13 cellular contexts compared by ENCODE assay signal in genomic region chr10:107165007-107165406, GRCh38. TPM values are rescaled to one million over a fixed set of nuclear protein-coding genes. Genes with fewer than 3 reads are reported as not detected.
DNase-seq lines count a peak whose midpoint lies in the region; TF ChIP-seq lines count a peak whose summit lies in the region.
"Had no signal": no experiment of that assay in that cellular context is flagged by ENCODE, and none has a peak within 500 bp of the region (broad histone marks: within the 10 kb centered on the region; RNA-seq: fewer than 3 reads in every experiment).

No MANE protein-coding gene starts in this region.

- H3K4ac ChIP-seq in mesendoderm (ENCODE audit: low read depth, low read length): no peak overlapping the region

- H3K27ac ChIP-seq in HUES6 (ENCODE audit: low read depth, low read length) (no peak overlapping the region), mesendoderm (ENCODE audit: low read depth, low read length) (no peak overlapping the region), stomach smooth muscle (ENCODE audit: low read length) (no peak overlapping the region)
- no peak overlapping the region for H3K27ac ChIP-seq in CD8-positive, alpha-beta memory T cell (ENCODE audit: low read depth, low read length)

- CTCF ChIA-PET in CD8-positive, alpha-beta memory T cell (lab: Charles Lee): no interaction called here

- H2BK5ac ChIP-seq in mesendoderm (ENCODE audit: low read length): no peak overlapping the region

- H3K27me3 ChIP-seq in HUES6 (ENCODE audit: control insufficient read depth, insufficient read depth, low read length): peaks cover 73% of the 10 kb centered on the region
- peaks cover 5% of the 10 kb centered on the region for H3K27me3 ChIP-seq in mesendoderm (ENCODE audit: insufficient read depth, low read length, poor library complexity)
- peaks cover 21 to 35% of the 10 kb centered on the region in 2 donors for H3K27me3 ChIP-seq in stomach smooth muscle (ENCODE audit: control insufficient read depth in 1 of 2, insufficient read depth in 2 of 2, low read length in 2 of 2)
- no peaks in the 10 kb centered on the region for H3K27me3 ChIP-seq in CD8-positive, alpha-beta memory T cell (ENCODE audit: insufficient read depth, low read length, poor library complexity, severe bottlenecking)

- H2AK5ac ChIP-seq in mesendoderm (ENCODE audit: low read length): no peak overlapping the region

- peaks cover 10% of the 10 kb centered on the region for H3K4me1 Mint-ChIP-seq in chondrocyte (ENCODE audit: low read depth)
- H3K4me1 Mint-ChIP-seq in CD8-positive, alpha-beta memory T cell: no peaks in the 10 kb centered on the region
- H3K4me1 Mint-ChIP-seq: activated CD4-positive, alpha-beta T cell treated with anti-CD3 and anti-CD28 coated beads for 36 hours had no signal

- peaks cover 52% of the 10 kb centered on the region for H3K27me3 Mint-ChIP-seq in chondrocyte (ENCODE audit: low read depth)
- peaks cover 0 to 6% of the 10 kb centered on the region in 2 donors for H3K27me3 Mint-ChIP-seq in CD8-positive, alpha-beta memory T cell

- peaks cover 2% of the 10 kb centered on the region for H3K36me3 Mint-ChIP-seq in chondrocyte (ENCODE audit: low read depth)
- H3K36me3 Mint-ChIP-seq in CD8-positive, alpha-beta memory T cell: peaks cover 0 to 4% (median 0%) of the 10 kb centered on the region in 3 donors

- H3K79me1 ChIP-seq in mesendoderm (ENCODE audit: low read length): no peaks in the 10 kb centered on the region

- no peaks in the 10 kb centered on the region for H3K9me3 ChIP-seq in HUES6 (ENCODE audit: control insufficient read depth, insufficient read depth, low read depth, low read length)
- H3K9me3 ChIP-seq in stomach smooth muscle (ENCODE audit: control insufficient read depth in 2 of 2, low read length in 2 of 2): no peaks in the 10 kb centered on the region
- no peaks in the 10 kb centered on the region for H3K9me3 ChIP-seq in CD8-positive, alpha-beta memory T cell (ENCODE audit: low read length)
- H3K9me3 ChIP-seq: Caco-2 had no signal

- WGBS in mesendoderm (ENCODE audit: extremely low coverage, insufficient coverage, low lambda C conversion rate): no CpG with 5 or more reads among the region's 11 CpGs

- H3K4me1 ChIP-seq in HUES6 (ENCODE audit: control insufficient read depth, insufficient read depth, low read length) (peaks cover 5% of the 10 kb centered on the region; the same call in 1 of the 2 replicates), mesendoderm (ENCODE audit: control insufficient read depth, low read depth, low read length) (no peaks in the 10 kb centered on the region), stomach smooth muscle (ENCODE audit: control insufficient read depth, insufficient read depth, low read length) (peaks cover 9% of the 10 kb centered on the region)
- H3K4me1 ChIP-seq in CD8-positive, alpha-beta memory T cell (ENCODE audit: insufficient read depth, low read length): no peaks in the 10 kb centered on the region
- H3K4me1 ChIP-seq: Caco-2 had no signal

- H3K18ac ChIP-seq in mesendoderm (ENCODE audit: low read length): peak overlapping the region; percentile 21

- H3K4me2 ChIP-seq in mesendoderm (ENCODE audit: low read length): peak overlapping the region; percentile 53

- no peak for TF ChIP-seq CTCF in chondrocyte (IDR thresholded peaks at IDR 0.05)

- H3K23ac ChIP-seq in mesendoderm (ENCODE audit: low read length): no peak overlapping the region

- no peak overlapping the region for H4K5ac ChIP-seq in mesendoderm (ENCODE audit: low read length)

- H3K36me3 ChIP-seq in HUES6 (ENCODE audit: control insufficient read depth, insufficient read depth, low read length) (no peaks in the 10 kb centered on the region), mesendoderm (ENCODE audit: control insufficient read depth, insufficient read depth, low read length) (no peaks in the 10 kb centered on the region), stomach smooth muscle (ENCODE audit: control insufficient read depth in 2 of 2, insufficient read depth in 2 of 2, low read length in 2 of 2) (no peaks in the 10 kb centered on the region)
- H3K36me3 ChIP-seq in CD8-positive, alpha-beta memory T cell (ENCODE audit: insufficient read depth, low read length): no peaks in the 10 kb centered on the region

- DNase-seq in chondrocyte (ENCODE audit: low spot score) (no peak), mesendoderm (peak; percentile 50), DMS 273 treated with DMSO at 0.1 percent for 48 hours (lab: John Stamatoyannopoulos, UW) (no peak), NCI-H2227 (lab: John Stamatoyannopoulos, UW; ENCODE audit: unreplicated experiment) (no peak)
- no peak for DNase-seq in CD8-positive, alpha-beta memory T cell
- DNase-seq: Caco-2, MM.1S, naive B cell, NCI-H446 treated with DMSO at 0.1 percent for 48 hours had no signal

- H2BK120ac ChIP-seq in mesendoderm (ENCODE audit: low read depth, low read length): no peak overlapping the region

- H3K27ac Mint-ChIP-seq in chondrocyte (ENCODE audit: unreplicated experiment): no peak overlapping the region
- H3K27ac Mint-ChIP-seq in CD8-positive, alpha-beta memory T cell: no peak overlapping the region
- H3K27ac Mint-ChIP-seq: activated CD4-positive, alpha-beta T cell treated with anti-CD3 and anti-CD28 coated beads for 36 hours; activated T-helper 2 cell treated with anti-CD3 and anti-CD28 coated beads, Interferon-gamma antibody, Interleukin-2, Interleukin-4, amounts not matched to agents 10 μg/mL and 5 μg/mL and 100 μg/mL, durations not matched to agents 14 hours and 24 hours and 36 hours; naive B cell had no signal

- H3K9ac ChIP-seq in HUES6 (ENCODE audit: low read length) (peak overlapping the region; percentile 13), mesendoderm (ENCODE audit: low read length) (peak overlapping the region; percentile 25), stomach smooth muscle (ENCODE audit: low read length in 2 of 2) (peak overlapping the region; percentile 6 to 11)

- H3K4me3 Mint-ChIP-seq in chondrocyte (ENCODE audit: unreplicated experiment): peak overlapping the region; percentile 71
- no peak overlapping the region for H3K4me3 Mint-ChIP-seq in CD8-positive, alpha-beta memory T cell
- H3K4me3 Mint-ChIP-seq: activated CD4-positive, alpha-beta T cell treated with anti-CD3 and anti-CD28 coated beads for 36 hours had no signal

- H3K9me3 Mint-ChIP-seq in chondrocyte (ENCODE audit: low read depth): no peaks in the 10 kb centered on the region
- H3K9me3 Mint-ChIP-seq in CD8-positive, alpha-beta memory T cell: peaks cover 0 to 14% (median 6%) of the 10 kb centered on the region in 5 donors
- H3K9me3 Mint-ChIP-seq: activated T-helper 2 cell treated with anti-CD3 and anti-CD28 coated beads, Interferon-gamma antibody, Interleukin-2, Interleukin-4, amounts not matched to agents 10 μg/mL and 5 μg/mL and 100 μg/mL, durations not matched to agents 14 hours and 24 hours and 36 hours had no signal

- peak overlapping the region; percentile 52 for H3K56ac ChIP-seq in mesendoderm (ENCODE audit: low read length)

- no peak overlapping the region for H4K8ac ChIP-seq in mesendoderm (ENCODE audit: low read depth, low read length)

- H2BK15ac ChIP-seq in mesendoderm (replicated peaks; ENCODE audit: low read depth): no peak overlapping the region

- H3K79me2 ChIP-seq in mesendoderm (ENCODE audit: control insufficient read depth, insufficient read depth, low read length): no peaks in the 10 kb centered on the region

- POLR2A ChIA-PET in CD8-positive, alpha-beta memory T cell (lab: Charles Lee): no interaction called here

- H3K4me3 ChIP-seq in HUES6 (ENCODE audit: low read depth, low read length): peak overlapping the region; percentile 79
- H3K4me3 ChIP-seq in mesendoderm (ENCODE audit: low read length): peak overlapping the region; percentile 11
- peak overlapping the region; percentile 44 to 65 for H3K4me3 ChIP-seq in stomach smooth muscle (ENCODE audit: low read length in 2 of 2)
- H3K4me3 ChIP-seq in CD8-positive, alpha-beta memory T cell (ENCODE audit: low read length): no peak overlapping the region

RNA-seq across cellular contexts. Expression of gene SORCS1, which starts 0.5 kb away (rescaled TPM):
- not detected in 3 replicates for total RNA-seq in chondrocyte
- 0.83 TPM for polyA plus RNA-seq in mesendoderm (2013, experiment 1 of 2)
- 0.87 TPM for polyA plus RNA-seq in mesendoderm (2013, experiment 2 of 2)
- total RNA-seq in CD8-positive, alpha-beta memory T cell: not detected
- not detected for polyA plus RNA-seq in CD8-positive, alpha-beta memory T cell
- total RNA-seq: activated CD4-positive, alpha-beta T cell treated with anti-CD3 and anti-CD28 coated beads for 36 hours; Caco-2 had no signal
